Comparison of ENCODE assay signal across 22 cellular contexts in the genomic region with DNA sequence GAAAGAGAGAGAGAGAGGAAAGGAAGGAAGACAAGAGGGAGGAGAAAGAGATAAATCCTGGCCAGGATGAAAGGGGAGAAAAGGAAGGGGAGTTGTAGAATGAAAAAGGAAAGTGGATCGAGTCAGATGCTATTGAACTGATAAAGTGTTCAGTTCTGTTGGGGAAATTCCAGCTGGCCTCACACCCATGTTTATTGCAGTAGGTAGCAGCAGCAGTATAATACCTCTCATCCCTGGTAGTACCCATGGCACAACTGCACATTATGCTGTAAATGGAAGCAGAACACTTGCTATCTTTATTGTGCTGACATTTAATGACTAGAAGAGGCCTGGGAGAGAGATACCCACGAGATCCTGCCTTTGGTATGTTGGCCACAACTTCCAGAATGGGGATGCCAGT.
DNase-seq lines count a peak whose midpoint lies in the region; ATAC-seq, FAIRE-seq and TF ChIP-seq lines count a peak whose summit lies in the region.
"Had no signal": no experiment of that assay in that cellular context is flagged by ENCODE, and none has a peak within 500 bp of the region (broad histone marks: within the 10 kb centered on the region; RNA-seq: fewer than 3 reads in every experiment).

No MANE protein-coding gene starts in this region.

- CTCF ChIA-PET in HepG2 (lab: Yijun Ruan, JAX; ENCODE audit: low intra/inter-chr PET ratio, low total read pairs): no interaction called here
- CTCF ChIA-PET in activated CD8-positive, alpha-beta T cell treated with anti-CD3 and anti-CD28 coated beads for 36 hours (lab: Charles Lee): no interaction called here

- H3K79me2 ChIP-seq in HepG2 (ENCODE audit: insufficient read depth, low read length): no peaks in the 10 kb centered on the region

- no peaks in the 10 kb centered on the region for H3K4me1 Mint-ChIP-seq in activated CD8-positive, alpha-beta T cell treated with anti-CD3 and anti-CD28 coated beads for 36 hours (ENCODE audit: low read depth)

- H3K27ac ChIP-seq in right lobe of liver: peak overlapping the region in 1 of 3 donors; percentile 18
- no peak overlapping the region for H3K27ac ChIP-seq in HepG2 (ENCODE audit: extremely low read length, insufficient read depth, low read length)
- H3K27ac ChIP-seq in colonic mucosa: peak overlapping the region; percentile 89
- no peak overlapping the region for H3K27ac ChIP-seq in prostate gland
- H3K27ac ChIP-seq: GM23248 had no signal

- H3K36me3 ChIP-seq in right lobe of liver (no peaks in the 10 kb centered on the region), HepG2 (replicated peaks in 1 of 2; ENCODE audit: control insufficient read depth in 1 of 2, insufficient read depth in 2 of 2, low read length in 2 of 2) (no peaks in the 10 kb centered on the region), colonic mucosa (no peaks in the 10 kb centered on the region), prostate gland (no peaks in the 10 kb centered on the region)
- H3K36me3 ChIP-seq: Peyer's patch had no signal

- no peaks in the 10 kb centered on the region for H4K20me1 ChIP-seq in HepG2 (ENCODE audit: insufficient read depth, low read length)

- H2AFZ ChIP-seq in HepG2 (ENCODE audit: low read length): no peak overlapping the region
- H2AFZ ChIP-seq: GM23248 had no signal

- no peak for TF ChIP-seq POLR2A in right lobe of liver (IDR thresholded peaks at IDR 0.05)
- no peak for TF ChIP-seq POLR2A in HepG2 (IDR thresholded peaks at IDR 0.05; ENCODE audit: insufficient read depth in 1 of 2, low read depth in 2 of 2, low read length in 2 of 2)
- no peak for TF ChIP-seq POLR2A in prostate gland (IDR thresholded peaks at IDR 0.05)

- H3K27me3 ChIP-seq in right lobe of liver (no peaks in the 10 kb centered on the region), HepG2 (ENCODE audit: control insufficient read depth in 1 of 2, insufficient read depth in 2 of 2, low read length in 2 of 2) (peaks cover 0 to 2% of the 10 kb centered on the region in 2 experiments; a peak in 2 of 5 replicates), colonic mucosa (no peaks in the 10 kb centered on the region), prostate gland (replicated peaks; ENCODE audit: insufficient read depth) (no peaks in the 10 kb centered on the region)
- H3K27me3 ChIP-seq: Peyer's patch had no signal

- no peak overlapping the region for H3K4me2 ChIP-seq in HepG2 (ENCODE audit: low read depth, low read length)

- ATAC-seq in right lobe of liver (peak; percentile 49 to 66 (median 58)), HepG2 (no peak), HG02763 (IDR thresholded peaks at IDR 0.05; ENCODE audit: unreplicated experiment) (no peak)
- no peak for ATAC-seq in activated CD8-positive, alpha-beta T cell treated with anti-CD3 and anti-CD28 coated beads for 36 hours
- ATAC-seq: Right ventricle myocardium inferior had no signal

- DNase-seq in right lobe of liver: peak in 2 of 3 donors; percentile 29 to 54
- no peak for DNase-seq in HepG2 (ENCODE audit: low spot score)
- DNase-seq in colonic mucosa: peak; percentile 76
- DNase-seq in myocyte (ENCODE audit: low read depth): peak; percentile 27
- DNase-seq in SW480 (ENCODE audit: low spot score): no peak
- DNase-seq in activated CD8-positive, alpha-beta T cell treated with anti-CD3 and anti-CD28 coated beads for 36 hours: no peak
- no peak for DNase-seq in prostate gland (ENCODE audit: low spot score)
- DNase-seq: 8988T, DMS 273 treated with DMSO at 0.1 percent for 48 hours, DND-41, GM23248, HCEC 1CT, KBM-7, NCI-H1417 treated with DMSO at 0.1 percent for 48 hours, NCI-H187 treated with DMSO at 0.1 percent for 48 hours, NCI-H345, NCI-H524 treated with DMSO at 0.1 percent for 48 hours had no signal

- in situ Hi-C loops in HepG2 (cut with HindIII; ENCODE audit: extremely low pct_ligation_motif_present, low pct_unique_long_range_greater_than_20kb): no loop called here

- peaks cover 13% of the 10 kb centered on the region for H3K27me3 Mint-ChIP-seq in activated CD8-positive, alpha-beta T cell treated with anti-CD3 and anti-CD28 coated beads for 36 hours

- TF ChIP-seq RAD21 in HepG2 (CRISPR knock-in tag; IDR thresholded peaks at IDR 0.05): no peak

- no peak overlapping the region for H3K27ac Mint-ChIP-seq in activated CD8-positive, alpha-beta T cell treated with anti-CD3 and anti-CD28 coated beads for 36 hours
- H3K27ac Mint-ChIP-seq: CD14-positive monocyte had no signal

- no peak for FAIRE-seq in HepG2 (lab: Jason Lieb, UNC)
- FAIRE-seq: GM19239 had no signal

- no peaks in the 10 kb centered on the region for H3K9me3 Mint-ChIP-seq in activated CD8-positive, alpha-beta T cell treated with anti-CD3 and anti-CD28 coated beads for 36 hours

- POLR2A ChIA-PET in HepG2 (lab: Yijun Ruan, JAX): no interaction called here
- POLR2A ChIA-PET in activated CD8-positive, alpha-beta T cell treated with anti-CD3 and anti-CD28 coated beads for 36 hours (lab: Charles Lee): interaction anchor here (0.6 kb wide), 1 partner anchor 220 kb away, joined by 3 read pairs; no protein-coding TSS in a partner anchor

- intact Hi-C loops in right lobe of liver (cut with DNase I): no loop called here
- intact Hi-C loops in HepG2 (cut with micrococcal nuclease; ENCODE audit: unreplicated experiment): no loop called here
- intact Hi-C loops in colonic mucosa (cut with DNase I): no loop called here
- intact Hi-C loops in activated CD8-positive, alpha-beta T cell treated with anti-CD3 and anti-CD28 coated beads for 36 hours (cut with micrococcal nuclease): no loop called here
- intact Hi-C loops in prostate gland (cut with DNase I): no loop called here

- no peak for TF ChIP-seq EP300 in HepG2 (IDR thresholded peaks at IDR 0.05; ENCODE audit: low read depth in 2 of 2, low read length in 2 of 2)
- TF ChIP-seq EP300 in HepG2 (CRISPR knock-in tag; IDR thresholded peaks at IDR 0.05; ENCODE audit: borderline replicate concordance): no peak

- no peak overlapping the region for H3K9ac ChIP-seq in HepG2 (ENCODE audit: insufficient read depth, low read depth, low read length)
- H3K9ac ChIP-seq in colonic mucosa (ENCODE audit: low read depth in 2 of 2, low read length in 2 of 2): no peak overlapping the region
- H3K9ac ChIP-seq: GM23248 had no signal

- no peaks in the 10 kb centered on the region for H3K36me3 Mint-ChIP-seq in activated CD8-positive, alpha-beta T cell treated with anti-CD3 and anti-CD28 coated beads for 36 hours (ENCODE audit: low read depth)
- H3K36me3 Mint-ChIP-seq: CD14-positive monocyte had no signal

- 51% methylated on average over 2 of the region's 2 CpGs for WGBS in right lobe of liver (ENCODE audit: insufficient coverage, low coverage, low lambda C conversion rate, missing lambda C conversion rate)
- 2% methylated on average over 2 of the region's 2 CpGs for WGBS in HepG2 (ENCODE audit: low lambda C conversion rate)
- 34% methylated on average over 2 of the region's 2 CpGs for WGBS in prostate gland

- TF ChIP-seq CTCF in right lobe of liver (IDR thresholded peaks at IDR 0.05) (no peak), HepG2 (CRISPR knock-in tag; IDR thresholded peaks at IDR 0.05) (no peak), colonic mucosa (IDR thresholded peaks at IDR 0.05) (no peak), prostate gland (IDR thresholded peaks at IDR 0.05) (no peak)
- TF ChIP-seq CTCF in activated CD8-positive, alpha-beta T cell treated with anti-CD3 and anti-CD28 coated beads for 36 hours (IDR thresholded peaks at IDR 0.05): no peak

- no TSS peak for BruUV-seq in HepG2 (replicated peaks; lab: Mats Ljungman, UMichigan)

- H3K4me1 ChIP-seq in right lobe of liver: peaks cover 0 to 18% (median 8%) of the 10 kb centered on the region in 4 donors
- H3K4me1 ChIP-seq in HepG2 (ENCODE audit: insufficient read depth, low read length): 0 out of 2 replicates have a peak, but pooled peaks cover 6% of the 10 kb centered on the region
- H3K4me1 ChIP-seq in colonic mucosa: no peaks in the 10 kb centered on the region
- H3K4me1 ChIP-seq in prostate gland (replicated peaks): no peaks in the 10 kb centered on the region

- no peak overlapping the region for H3K4me3 ChIP-seq in right lobe of liver
- H3K4me3 ChIP-seq in HepG2 (replicated peaks in 1 of 3; ENCODE audit: insufficient read depth in 1 of 3, low read depth in 2 of 3, low read length in 3 of 3): no peak overlapping the region
- no peak overlapping the region for H3K4me3 ChIP-seq in colonic mucosa
- no peak overlapping the region for H3K4me3 ChIP-seq in prostate gland
- H3K4me3 ChIP-seq: GM23248 had no signal

- H3K4me3 Mint-ChIP-seq in activated CD8-positive, alpha-beta T cell treated with anti-CD3 and anti-CD28 coated beads for 36 hours: no peak overlapping the region
- H3K4me3 Mint-ChIP-seq: CD14-positive monocyte had no signal

- H3K9me3 ChIP-seq in right lobe of liver (no peaks in the 10 kb centered on the region), HepG2 (ENCODE audit: low read length) (no peaks in the 10 kb centered on the region), colonic mucosa (no peaks in the 10 kb centered on the region), prostate gland (no peaks in the 10 kb centered on the region)
- H3K9me3 ChIP-seq: Peyer's patch had no signal

TF ChIP-seq in HepG2, 621 proteins besides CTCF, POLR2A, EP300 and RAD21:
- TF ChIP-seq ZNF773 (CRISPR knock-in tag; IDR thresholded peaks at IDR 0.05; ENCODE audit: borderline replicate concordance) (no peak), ELF3 (CRISPR knock-in tag; IDR thresholded peaks at IDR 0.05) (no peak)
TF ChIP-seq in HepG2: peak in this region for 0.

Comparison
In these comparisons a context has a peak if more than half of its experiments do, and no peak if none do; other contexts are left out.
1. ATAC-seq: peak in right lobe of liver (4 of 4); none in HepG2 (single experiment), HG02763 (single experiment) and activated CD8-positive, alpha-beta T cell treated with anti-CD3 and anti-CD28 coated beads for 36 hours (single experiment).
2. DNase-seq: peak in right lobe of liver (2 of 3), colonic mucosa (single experiment) and myocyte (single experiment); none in HepG2 (single experiment), SW480 (single experiment), activated CD8-positive, alpha-beta T cell treated with anti-CD3 and anti-CD28 coated beads for 36 hours (single experiment) and prostate gland (single experiment).